28 cellular contexts compared by ENCODE assay signal in genomic region chr10:43701295-43701694, GRCh38.
"Had no signal": no experiment of that assay in that cellular context is flagged by ENCODE, and none has a peak within 500 bp of the region (broad histone marks: within the 10 kb centered on the region; RNA-seq: fewer than 3 reads in every experiment).

No MANE protein-coding gene starts in this region.

- H3K79me2 ChIP-seq: hepatocyte had no signal

- H3K27ac ChIP-seq: epithelial cell of prostate, gastrocnemius medialis, hepatocyte, left lung, ovary, psoas muscle, right lobe of liver, stomach, thyroid gland had no signal

- H3K4me1 Mint-ChIP-seq: naive thymus-derived CD8-positive, alpha-beta T cell; stimulated activated effector memory CD8-positive, alpha-beta T cell treated with anti-CD3 and anti-CD28 coated beads, Interleukin-12 subunit alpha, Interleukin-12 subunit beta, amount 100 ng/mL, for 72 hours had no signal

- H3K27ac Mint-ChIP-seq: effector memory CD8-positive, alpha-beta T cell; naive thymus-derived CD8-positive, alpha-beta T cell; nephron progenitor cell; stimulated activated effector memory CD8-positive, alpha-beta T cell treated with anti-CD3 and anti-CD28 coated beads, Interleukin-12 subunit alpha, Interleukin-12 subunit beta, amount 100 ng/mL, for 72 hours had no signal

- H3K4me3 ChIP-seq: gastrocnemius medialis, hepatocyte, left lung, ovary, psoas muscle, right lobe of liver, stomach, thyroid gland had no signal

- H3K27me3 ChIP-seq: gastrocnemius medialis, hepatocyte, left lung, ovary, right lobe of liver, stomach, thyroid gland had no signal

- H3K4me2 ChIP-seq: hepatocyte had no signal

- H3K36me3 Mint-ChIP-seq: naive thymus-derived CD8-positive, alpha-beta T cell; stimulated activated effector memory CD8-positive, alpha-beta T cell treated with anti-CD3 and anti-CD28 coated beads, Interleukin-12 subunit alpha, Interleukin-12 subunit beta, amount 100 ng/mL, for 72 hours had no signal

- H3K9me3 ChIP-seq: gastrocnemius medialis, left lung, ovary, psoas muscle, right lobe of liver, stomach, thyroid gland had no signal

- FAIRE-seq: small intestine had no signal

- ATAC-seq: effector memory CD8-positive, alpha-beta T cell; esophagus mucosa; gastrocnemius medialis; left cardiac atrium; left lung; naive thymus-derived CD8-positive, alpha-beta T cell; psoas muscle; right lobe of liver; stimulated activated effector memory CD8-positive, alpha-beta T cell treated with anti-CD3 and anti-CD28 coated beads, Interleukin-12 subunit alpha, Interleukin-12 subunit beta, amount 100 ng/mL, for 72 hours had no signal

- H3K4me3 Mint-ChIP-seq: effector memory CD8-positive, alpha-beta T cell; naive thymus-derived CD8-positive, alpha-beta T cell; stimulated activated effector memory CD8-positive, alpha-beta T cell treated with anti-CD3 and anti-CD28 coated beads, Interleukin-12 subunit alpha, Interleukin-12 subunit beta, amount 100 ng/mL, for 72 hours had no signal

- H3K9me3 Mint-ChIP-seq: effector memory CD8-positive, alpha-beta T cell; naive thymus-derived CD8-positive, alpha-beta T cell; nephron progenitor cell; stimulated activated effector memory CD8-positive, alpha-beta T cell treated with anti-CD3 and anti-CD28 coated beads, Interleukin-12 subunit alpha, Interleukin-12 subunit beta, amount 100 ng/mL, for 72 hours had no signal

- H3K36me3 ChIP-seq: gastrocnemius medialis, left lung, ovary, right lobe of liver, stomach, thyroid gland had no signal

- H2AFZ ChIP-seq: hepatocyte had no signal

- H3K4me1 ChIP-seq: gastrocnemius medialis, left lung, psoas muscle, right lobe of liver, thyroid gland had no signal

- DNase-seq: cerebellar nuclear complex; cortex of kidney; effector memory CD8-positive, alpha-beta T cell; foreskin fibroblast; gastrocnemius medialis; left cardiac atrium; mesendoderm; midbrain; naive thymus-derived CD8-positive, alpha-beta T cell; nephron progenitor cell; occipital lobe; ovary; psoas muscle; retina; right lobe of liver; small intestine; stimulated activated CD4-positive, alpha-beta T cell treated with anti-CD3 and anti-CD28 coated beads, Interleukin-12 subunit alpha, Interleukin-12 subunit beta, amount 100 ng/mL, for 4 hours; stimulated activated CD4-positive, alpha-beta T cell treated with anti-CD3 and anti-CD28 coated beads, Interleukin-1b, Interleukin-23, amount 100 ng/mL, for 48 hours; stimulated activated CD4-positive, alpha-beta T cell treated with anti-CD3 and anti-CD28 coated beads, Interleukin-4, amount 100 ng/mL, for 1 hour; stimulated activated naive CD4-positive, alpha-beta T cell treated with Interleukin-2 at 50 U/mL for 16 hours; stomach; thyroid gland; trophoblast cell had no signal
